ENCODE assay signal across 16 cellular contexts in the genomic region with DNA sequence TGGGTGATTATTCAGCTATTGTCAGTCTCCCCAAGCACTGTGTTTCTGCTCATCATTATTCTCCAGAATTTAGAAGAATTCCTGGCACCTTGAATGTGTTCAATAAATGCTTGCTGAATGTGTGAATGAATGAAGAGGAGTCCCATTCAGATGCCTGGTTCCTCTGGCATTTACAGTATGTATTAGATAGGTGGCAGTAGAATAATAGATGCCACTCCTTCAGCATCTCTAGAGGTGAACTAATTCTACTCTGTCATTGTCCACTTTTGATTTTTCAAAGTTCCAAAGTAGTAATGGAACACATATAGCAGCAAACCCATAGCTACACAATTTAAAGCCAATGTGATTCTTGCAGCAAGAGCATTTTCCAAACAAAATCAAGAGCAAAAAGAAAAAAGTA.
DNase-seq lines count a peak whose midpoint lies in the region; ATAC-seq and TF ChIP-seq lines count a peak whose summit lies in the region.
"Had no signal": no experiment of that assay in that cellular context is flagged by ENCODE, and none has a peak within 500 bp of the region (broad histone marks: within the 10 kb centered on the region; RNA-seq: fewer than 3 reads in every experiment).

No MANE protein-coding gene starts in this region.

- H3F3A ChIP-seq in PC-9 (ENCODE audit: insufficient read depth, low read depth): no peaks in the 10 kb centered on the region

- no peak overlapping the region for H3K4me2 ChIP-seq in PC-9

- H3K4me1 ChIP-seq in PC-9 (replicated peaks; ENCODE audit: insufficient read depth): no peaks in the 10 kb centered on the region
- H3K4me1 ChIP-seq in gastrocnemius medialis: no peaks in the 10 kb centered on the region
- H3K4me1 ChIP-seq: SJSA1 had no signal

- no peaks in the 10 kb centered on the region for H3K9me2 ChIP-seq in PC-9 (ENCODE audit: insufficient read depth)

- intact Hi-C loops in PC-9 (cut with micrococcal nuclease; ENCODE audit: unreplicated experiment): no loop called here
- intact Hi-C loops in activated naive CD4-positive, alpha-beta T cell treated with anti-CD3 and anti-CD28 coated beads for 36 hours (cut with micrococcal nuclease): no loop called here
- intact Hi-C loops in gastrocnemius medialis (cut with DNase I; ENCODE audit: low total_unique reads): no loop called here

- no peaks in the 10 kb centered on the region for H3K36me3 ChIP-seq in PC-9 (ENCODE audit: low read depth)
- no peaks in the 10 kb centered on the region for H3K36me3 ChIP-seq in gastrocnemius medialis
- H3K36me3 ChIP-seq: SJSA1 had no signal

- H3K4me1 Mint-ChIP-seq in activated naive CD4-positive, alpha-beta T cell treated with anti-CD3 and anti-CD28 coated beads for 36 hours (ENCODE audit: low read depth): no peaks in the 10 kb centered on the region
- no peaks in the 10 kb centered on the region for H3K4me1 Mint-ChIP-seq in activated T-cell treated with anti-CD3 and anti-CD28 coated beads, Interleukin-2, amount 50 U/mL, for 72 hours (ENCODE audit: low read depth)
- H3K4me1 Mint-ChIP-seq: activated T-helper 17 cell treated with anti-CD3 and anti-CD28 coated beads, Interleukin-2, amount 50 U/mL, for 72 hours had no signal

- H3K9me3 ChIP-seq in PC-9 (ENCODE audit: insufficient read depth, low read depth): no peaks in the 10 kb centered on the region; the same call in 1 of the 2 replicates
- no peaks in the 10 kb centered on the region for H3K9me3 ChIP-seq in gastrocnemius medialis
- H3K9me3 ChIP-seq: SJSA1 had no signal

- BruUV-seq in PC-9 (replicated peaks; lab: Mats Ljungman, UMichigan): no TSS peak

- H3K4me3 Mint-ChIP-seq in activated naive CD4-positive, alpha-beta T cell treated with anti-CD3 and anti-CD28 coated beads for 36 hours: no peak overlapping the region
- no peak overlapping the region for H3K4me3 Mint-ChIP-seq in activated T-cell treated with anti-CD3 and anti-CD28 coated beads, Interleukin-2, amount 50 U/mL, for 72 hours
- H3K4me3 Mint-ChIP-seq: activated CD4-positive, alpha-beta memory T cell treated with anti-CD3 and anti-CD28 coated beads for 36 hours; activated T-helper 17 cell treated with anti-CD3 and anti-CD28 coated beads, Interleukin-2, amount 50 U/mL, for 72 hours had no signal

- POLR2A ChIA-PET in PC-9 (lab: Charles Lee; ENCODE audit: unreplicated experiment): no interaction called here

- no peak overlapping the region for H3K27ac ChIP-seq in 22Rv1
- no peak overlapping the region for H3K27ac ChIP-seq in PC-9
- H3K27ac ChIP-seq in caudate nucleus (ENCODE audit: low read depth, low read length): no peak overlapping the region
- H3K27ac ChIP-seq in gastrocnemius medialis: no peak overlapping the region
- H3K27ac ChIP-seq: SJSA1 had no signal

- H3K27me3 Mint-ChIP-seq in activated naive CD4-positive, alpha-beta T cell treated with anti-CD3 and anti-CD28 coated beads for 36 hours (ENCODE audit: low read depth): no peaks in the 10 kb centered on the region
- H3K27me3 Mint-ChIP-seq in activated T-cell treated with anti-CD3 and anti-CD28 coated beads, Interleukin-2, amount 50 U/mL, for 72 hours (ENCODE audit: low read depth): no peaks in the 10 kb centered on the region
- H3K27me3 Mint-ChIP-seq: activated CD4-positive, alpha-beta memory T cell treated with anti-CD3 and anti-CD28 coated beads for 36 hours; activated T-helper 17 cell treated with anti-CD3 and anti-CD28 coated beads, Interleukin-2, amount 50 U/mL, for 72 hours had no signal

- CTCF ChIA-PET in PC-9 (lab: Charles Lee): interaction anchor here (0.6 kb wide), 1 partner anchor 183 kb away, joined by 4 read pairs; no protein-coding TSS in a partner anchor
- CTCF ChIA-PET in activated naive CD4-positive, alpha-beta T cell treated with anti-CD3 and anti-CD28 coated beads for 36 hours (lab: Charles Lee): no interaction called here

- no peak for ATAC-seq in activated T-cell treated with anti-CD3 and anti-CD28 coated beads, Interleukin-2, amount 50 U/mL, for 72 hours (replicated peaks in 1 of 2)
- ATAC-seq in gastrocnemius medialis: no peak
- ATAC-seq: activated T-helper 17 cell treated with anti-CD3 and anti-CD28 coated beads, Interleukin-2, amount 50 U/mL, for 72 hours had no signal

- no peaks in the 10 kb centered on the region for H4K20me1 ChIP-seq in PC-9 (ENCODE audit: insufficient read depth)

- H3K27me3 ChIP-seq in PC-9 (ENCODE audit: insufficient read depth, low read depth): no peaks in the 10 kb centered on the region
- no peaks in the 10 kb centered on the region for H3K27me3 ChIP-seq in gastrocnemius medialis
- H3K27me3 ChIP-seq: SJSA1 had no signal

- H3K79me2 ChIP-seq in PC-9 (ENCODE audit: low read depth): no peaks in the 10 kb centered on the region

- H2AFZ ChIP-seq in PC-9: no peak overlapping the region

- no peak overlapping the region for H3K27ac Mint-ChIP-seq in activated naive CD4-positive, alpha-beta T cell treated with anti-CD3 and anti-CD28 coated beads for 36 hours
- no peak overlapping the region for H3K27ac Mint-ChIP-seq in activated T-cell treated with anti-CD3 and anti-CD28 coated beads, Interleukin-2, amount 50 U/mL, for 72 hours
- H3K27ac Mint-ChIP-seq: activated CD4-positive, alpha-beta memory T cell treated with anti-CD3 and anti-CD28 coated beads for 36 hours; activated T-helper 17 cell treated with anti-CD3 and anti-CD28 coated beads, Interleukin-2, amount 50 U/mL, for 72 hours had no signal

- TF ChIP-seq CTCF in 22Rv1 (IDR thresholded peaks at IDR 0.05) (peak; percentile 39; the same call in 1 of the 2 replicates), PC-9 (conservative IDR thresholded peaks at IDR 0.05) (0 out of 2 replicates have a peak, but pooled peaks have one; percentile 16), epithelial cell of esophagus (IDR thresholded peaks at IDR 0.05; ENCODE audit: insufficient read depth, low read depth, low read length, missing control alignments) (peak; percentile 31), gastrocnemius medialis (IDR thresholded peaks at IDR 0.05 in 4 of 5, conservative IDR thresholded peaks at IDR 0.05 in 1 of 5) (no peak)

- in situ Hi-C loops in gastrocnemius medialis (cut with MboI; ENCODE audit: low sequenced_read_pairs in 4 of 4): no loop called here

- H3K4me3 ChIP-seq in PC-9 (no peak overlapping the region), epithelial cell of esophagus (ENCODE audit: low read length) (no peak overlapping the region), gastrocnemius medialis (no peak overlapping the region)
- H3K4me3 ChIP-seq: SJSA1 had no signal

- H3K36me3 Mint-ChIP-seq in activated naive CD4-positive, alpha-beta T cell treated with anti-CD3 and anti-CD28 coated beads for 36 hours (ENCODE audit: low read depth): no peaks in the 10 kb centered on the region
- no peaks in the 10 kb centered on the region for H3K36me3 Mint-ChIP-seq in activated T-cell treated with anti-CD3 and anti-CD28 coated beads, Interleukin-2, amount 50 U/mL, for 72 hours (ENCODE audit: insufficient read depth in 2 of 2)
- H3K36me3 Mint-ChIP-seq: activated CD4-positive, alpha-beta memory T cell treated with anti-CD3 and anti-CD28 coated beads for 36 hours had no signal

- no peak for TF ChIP-seq POLR2A in gastrocnemius medialis (IDR thresholded peaks at IDR 0.05)

- H3K9me3 Mint-ChIP-seq in activated naive CD4-positive, alpha-beta T cell treated with anti-CD3 and anti-CD28 coated beads for 36 hours: no peaks in the 10 kb centered on the region
- H3K9me3 Mint-ChIP-seq in activated T-cell treated with anti-CD3 and anti-CD28 coated beads, Interleukin-2, amount 50 U/mL, for 72 hours: peaks cover 0 to 7% of the 10 kb centered on the region in 2 donors
- H3K9me3 Mint-ChIP-seq: activated CD4-positive, alpha-beta memory T cell treated with anti-CD3 and anti-CD28 coated beads for 36 hours had no signal

- peak; percentile 7 for DNase-seq in EL
- DNase-seq in PC-9: no peak
- DNase-seq in epithelial cell of esophagus (ENCODE audit: low read depth): peak; percentile 6
- DNase-seq in activated naive CD4-positive, alpha-beta T cell treated with anti-CD3 and anti-CD28 coated beads for 36 hours: no peak
- no peak for DNase-seq in activated T-cell treated with anti-CD3 and anti-CD28 coated beads, Interleukin-2, amount 50 U/mL, for 72 hours
- DNase-seq in caudate nucleus (lab: John Stamatoyannopoulos, UW): no peak
- no peak for DNase-seq in gastrocnemius medialis
- DNase-seq: activated CD4-positive, alpha-beta memory T cell treated with anti-CD3 and anti-CD28 coated beads for 36 hours; anterior cingulate cortex; mesenchymal stem cell; NCI-H2081 treated with DMSO at 0.1 percent for 48 hours; NCI-H774; stimulated activated naive CD4-positive, alpha-beta T cell had no signal

Comparison
In these comparisons a context has a peak if more than half of its experiments do, and no peak if none do; other contexts are left out.
1. CTCF ChIP-seq: peak in 22Rv1 (single experiment), PC-9 (single experiment) and epithelial cell of esophagus (single experiment); none in gastrocnemius medialis (0 of 5).
2. DNase-seq: peak in EL (single experiment) and epithelial cell of esophagus (single experiment); none in PC-9 (0 of 2), activated naive CD4-positive, alpha-beta T cell treated with anti-CD3 and anti-CD28 coated beads for 36 hours (single experiment), activated T-cell treated with anti-CD3 and anti-CD28 coated beads, Interleukin-2, amount 50 U/mL, for 72 hours (0 of 2), caudate nucleus (0 of 61) and gastrocnemius medialis (0 of 2).